8 cellular contexts compared by ENCODE assay signal in genomic region chr18:49728542-49728941, GRCh38.
DNase-seq lines count a peak whose midpoint lies in the region; ATAC-seq and TF ChIP-seq lines count a peak whose summit lies in the region.

No MANE protein-coding gene starts in this region.

- no peaks in the 10 kb centered on the region for H3K79me2 ChIP-seq in H9 (ENCODE audit: insufficient read depth, low read length)
- no peaks in the 10 kb centered on the region for H3K79me2 ChIP-seq in OCI-LY7 (ENCODE audit: insufficient read depth, low read depth, low read length)

- H3K9me3 Mint-ChIP-seq in Calu3 (ENCODE audit: low read depth, unreplicated experiment) (no peaks in the 10 kb centered on the region), H9 (no peaks in the 10 kb centered on the region)

- H3T11ph ChIP-seq in H9 (ENCODE audit: low read length) = no peak overlapping the region

- CTCF ChIA-PET in Calu3 (lab: Charles Lee) = interaction anchor here (0.6 kb wide), 3 partner anchors 10 to 121 kb away, joined by 3 to 7 read pairs (median 3); no protein-coding TSS in a partner anchor
- CTCF ChIA-PET in OCI-LY7 (lab: Charles Lee; ENCODE audit: unreplicated experiment) = no interaction called here

- no peak overlapping the region for H3K14ac ChIP-seq in H9 (ENCODE audit: insufficient read depth, low read length)

- H3K4me3 ChIP-seq in OCI-LY7 (ENCODE audit: low read depth, low read length, poor library complexity, severe bottlenecking) (no peak overlapping the region), colonic mucosa (no peak overlapping the region)

- H3K36me3 ChIP-seq in OCI-LY7 (ENCODE audit: insufficient read depth, low read length) (no peaks in the 10 kb centered on the region), colonic mucosa (no peaks in the 10 kb centered on the region)

- no peak overlapping the region for H3K4ac ChIP-seq in H9 (ENCODE audit: low read depth, low read length)

- no peak overlapping the region for H3K18ac ChIP-seq in H9 (ENCODE audit: insufficient read length, low read depth, low read length)

- H3K9ac ChIP-seq in H9 (ENCODE audit: extremely low read depth, insufficient read length, low read length) (no peak overlapping the region), colonic mucosa (ENCODE audit: low read depth in 2 of 2, low read length in 2 of 2) (no peak overlapping the region)

- no peaks in the 10 kb centered on the region for H4K20me1 ChIP-seq in H9 (ENCODE audit: control insufficient read depth, insufficient read depth, insufficient read length)
- H4K20me1 ChIP-seq in OCI-LY7 (ENCODE audit: insufficient read depth, low read length) = no peaks in the 10 kb centered on the region

- H3K27me3 ChIP-seq in H9 (ENCODE audit: insufficient read depth, low read length) = no peaks in the 10 kb centered on the region
- H3K27me3 ChIP-seq in colonic mucosa = no peaks in the 10 kb centered on the region

- no peak overlapping the region for H3K56ac ChIP-seq in H9 (ENCODE audit: insufficient read length, low read depth, low read length)

- H3K4me1 Mint-ChIP-seq in Calu3 (ENCODE audit: low read depth, unreplicated experiment) = peaks cover 44% of the 10 kb centered on the region
- peaks cover 34 to 41% of the 10 kb centered on the region in 2 experiments for H3K4me1 Mint-ChIP-seq in H9

- H2AK5ac ChIP-seq in H9 (ENCODE audit: insufficient read length, low read length) = no peak overlapping the region

- POLR2A ChIA-PET in OCI-LY7 (lab: Charles Lee) = no interaction called here

- H3K23me2 ChIP-seq in H9 (ENCODE audit: insufficient read length, low read depth, low read length, poor library complexity, severe bottlenecking) = no peaks in the 10 kb centered on the region

- H3K23ac ChIP-seq in H9 (ENCODE audit: insufficient read length, low read depth, low read length) = no peak overlapping the region

- H3K9me3 ChIP-seq in H9 (ENCODE audit: control insufficient read depth, low read depth, low read length) = no peaks in the 10 kb centered on the region
- H3K9me3 ChIP-seq in OCI-LY7 (ENCODE audit: low read length) = no peaks in the 10 kb centered on the region
- H3K9me3 ChIP-seq in colonic mucosa = no peaks in the 10 kb centered on the region

- no peak overlapping the region for H2BK120ac ChIP-seq in H9 (ENCODE audit: low read depth, low read length, poor library complexity, severe bottlenecking)

- H3K27ac Mint-ChIP-seq in Calu3 (ENCODE audit: unreplicated experiment) (no peak overlapping the region), H9 (no peak overlapping the region)

- no peaks in the 10 kb centered on the region for H3K79me1 ChIP-seq in H9 (ENCODE audit: insufficient read depth, low read depth, low read length, poor library complexity, severe bottlenecking)

- H2BK15ac ChIP-seq in H9 (ENCODE audit: low read depth, low read length) = no peak overlapping the region

- no peak overlapping the region for H2BK5ac ChIP-seq in H9 (ENCODE audit: insufficient read length, low read length)

- H4K8ac ChIP-seq in H9 (replicated peaks; ENCODE audit: insufficient read length, low read depth, low read length) = no peak overlapping the region

- no peak overlapping the region for H2BK20ac ChIP-seq in H9 (ENCODE audit: low read depth, low read length, poor library complexity, severe bottlenecking)

- no CpG with 5 or more reads among the region's 4 CpGs for WGBS in H9 (ENCODE audit: extremely low coverage, insufficient read length, low lambda C conversion rate)

- no peak overlapping the region for H3K4me2 ChIP-seq in H9 (ENCODE audit: insufficient read depth, insufficient read length, low read length)
- no peak overlapping the region for H3K4me2 ChIP-seq in OCI-LY7 (ENCODE audit: low read length)

- no peak overlapping the region for H2AFZ ChIP-seq in H9 (ENCODE audit: low read length)
- no peak overlapping the region for H2AFZ ChIP-seq in OCI-LY7 (ENCODE audit: low read length)

- H4K91ac ChIP-seq in H9 (ENCODE audit: insufficient read length, low read depth, low read length) = no peak overlapping the region

- H3K27me3 Mint-ChIP-seq in Calu3 (ENCODE audit: unreplicated experiment) (no peaks in the 10 kb centered on the region), H9 (ENCODE audit: low read depth) (0 out of 2 replicates have a peak, but pooled peaks cover 2% of the 10 kb centered on the region)

- H2BK12ac ChIP-seq in H9 (ENCODE audit: insufficient read length, low read depth, low read length) = no peak overlapping the region

- H3K36me3 Mint-ChIP-seq in Calu3 (ENCODE audit: insufficient read depth, unreplicated experiment) (peaks cover 7% of the 10 kb centered on the region), H9 (ENCODE audit: insufficient read depth in 1 of 3, low read depth in 3 of 3) (no peaks in the 10 kb centered on the region)

- no peak for TF ChIP-seq CTCF in Calu3 (IDR thresholded peaks at IDR 0.05; ENCODE audit: unreplicated experiment)
- TF ChIP-seq CTCF in H9 (conservative IDR thresholded peaks at IDR 0.05) = peak; percentile 85
- TF ChIP-seq CTCF in OCI-LY7 (conservative IDR thresholded peaks at IDR 0.05; ENCODE audit: low read length) = peak; percentile 69
- peak; percentile 64 for TF ChIP-seq CTCF in colonic mucosa (IDR thresholded peaks at IDR 0.05)

- ATAC-seq in HG03095 (IDR thresholded peaks at IDR 0.05; ENCODE audit: unreplicated experiment) = no peak

- H3K4me1 ChIP-seq in H9 (ENCODE audit: insufficient read depth, low read length) (peaks cover 8% of the 10 kb centered on the region; the same call in 1 of the 2 replicates), OCI-LY7 (ENCODE audit: insufficient read depth, low read length, poor library complexity, severe bottlenecking) (no peaks in the 10 kb centered on the region), colonic mucosa (peaks cover 8% of the 10 kb centered on the region)

- no peak overlapping the region for H3K4me3 Mint-ChIP-seq in Calu3 (ENCODE audit: low read depth, unreplicated experiment)
- no peak overlapping the region for H3K4me3 Mint-ChIP-seq in H9

- H3K27ac ChIP-seq in H9 (ENCODE audit: insufficient read length, low read depth, low read length) = no peak overlapping the region
- no peak overlapping the region for H3K27ac ChIP-seq in OCI-LY7 (ENCODE audit: low read depth, low read length, poor library complexity, severe bottlenecking)
- no peak overlapping the region for H3K27ac ChIP-seq in colonic mucosa

- no peaks in the 10 kb centered on the region for H3K9me2 ChIP-seq in OCI-LY7 (ENCODE audit: insufficient read depth, low read length)

- no TSS peak for BruUV-seq in Calu3 (replicated peaks; lab: Mats Ljungman, UMichigan)
- BruUV-seq in OCI-LY7 (replicated peaks; lab: Mats Ljungman, UMichigan) = no TSS peak

- peak; percentile 70 for DNase-seq in Calu3
- peak; percentile 82 for DNase-seq in H9
- DNase-seq in OCI-LY7 (ENCODE audit: low spot score) = peak; percentile 14
- DNase-seq in colonic mucosa = peak; percentile 84
- peak; percentile 33 for DNase-seq in myocyte (ENCODE audit: low read depth)
- no peak for DNase-seq in amniotic stem cell (lab: John Stamatoyannopoulos, UW)
- DNase-seq in cerebellum (ENCODE audit: low spot score) = no peak

- H4K5ac ChIP-seq in H9 (ENCODE audit: insufficient read length, low read depth, low read length) = no peak overlapping the region

- intact Hi-C loops in Calu3 (cut with micrococcal nuclease; ENCODE audit: unreplicated experiment) (loop anchor here (10.0 kb wide), 1 partner anchor 134 kb away; no protein-coding TSS in a partner anchor), OCI-LY7 (cut with micrococcal nuclease; ENCODE audit: unreplicated experiment) (no loop called here), colonic mucosa (cut with DNase I) (loop anchor here (2.0 kb wide), 1 partner anchor 168 kb away; no protein-coding TSS in a partner anchor)

Comparison
In these comparisons a context has a peak if more than half of its experiments do, and no peak if none do; other contexts are left out.
1. DNase-seq: peak in Calu3 (single experiment), H9 (single experiment), OCI-LY7 (single experiment), colonic mucosa (single experiment) and myocyte (single experiment); none in amniotic stem cell (single experiment) and cerebellum (single experiment).